Comparison of ENCODE assay signal across 1 cellular context in the genomic region with DNA sequence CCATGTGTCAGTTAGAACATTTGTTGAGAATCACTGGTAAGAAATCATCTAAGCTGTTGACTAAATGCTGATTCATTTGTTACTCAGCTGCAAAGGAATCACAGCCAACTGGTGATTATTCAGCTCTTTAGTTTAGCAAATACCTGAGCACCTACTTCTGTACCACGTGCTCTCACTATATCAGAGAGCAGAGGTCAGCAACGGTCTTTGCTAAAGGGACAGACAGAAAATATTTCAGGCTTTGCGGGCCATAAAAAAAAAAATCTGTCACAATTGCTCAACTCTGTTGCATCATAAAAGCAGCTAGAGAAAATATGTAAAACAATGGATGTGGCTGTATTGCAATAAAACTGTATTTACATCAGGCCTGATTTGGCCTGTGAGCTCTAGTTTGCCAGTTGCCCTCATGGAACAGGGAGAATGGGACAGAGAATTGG.
TF ChIP-seq lines count a peak whose summit lies in the region.

No MANE protein-coding gene starts in this region.

TF ChIP-seq in H1, 55 proteins besides CTCF, POLR2A, EP300 and RAD21:
- TF ChIP-seq CHD7 (IDR thresholded peaks at IDR 0.05; ENCODE audit: insufficient replicate concordance, low read length) (no peak), MAFK (IDR thresholded peaks at IDR 0.05; ENCODE audit: low read depth, low read length) (peak; percentile 31; the same call in 1 of the 2 replicates)
